Comparison of ENCODE assay signal across 26 cellular contexts in genomic region chr1:145758575-145758974, GRCh38. TPM values are rescaled to one million over a fixed set of nuclear protein-coding genes. Genes with fewer than 3 reads are reported as not detected.
"Had no signal": no experiment of that assay in that cellular context is flagged by ENCODE, and none has a peak within 500 bp of the region (broad histone marks: within the 10 kb centered on the region; RNA-seq: fewer than 3 reads in every experiment).

No MANE protein-coding gene starts in this region.

- H3K9me3 ChIP-seq: Peyer's patch had no signal

- H3K27me3 ChIP-seq: Peyer's patch, SJCRH30 had no signal

- H3K4me2 ChIP-seq: KMS-11, PC-9 had no signal

- H3K4me1 ChIP-seq: Peyer's patch, SJCRH30 had no signal

- H3K4me3 ChIP-seq: K562, PC-9, Peyer's patch, SJCRH30, SK-N-MC had no signal

- H3K9ac ChIP-seq: KMS-11 had no signal

- H2AFZ ChIP-seq: PC-9 had no signal

- ATAC-seq: K562, Right ventricle myocardium inferior had no signal

- FAIRE-seq: HTR-8/SVneo, K562 had no signal

- DNase-seq: Kasumi-1, MM.1S, NCI-H1092 treated with DMSO at 0.1 percent for 48 hours, NCI-H1417, NCI-H1436 treated with DMSO at 0.1 percent for 48 hours, NCI-H1694, NCI-H187 treated with DMSO at 0.1 percent for 48 hours, NCI-H2029 treated with DMSO at 0.1 percent for 48 hours, NCI-H2171 treated with DMSO at 0.1 percent for 48 hours, NCI-H345, NCI-H524, NCI-H526 treated with DMSO at 0.1 percent for 48 hours, NCI-H748 treated with DMSO at 0.1 percent for 48 hours, PC-9, Peyer's patch, SHP77 treated with DMSO at 0.1 percent for 48 hours, SJCRH30 had no signal

- H3K27ac ChIP-seq: HL-60, KMS-11, PC-9, Peyer's patch, SJCRH30, SK-N-MC had no signal

RNA-seq across cellular contexts. Expression of gene CD160, which starts 39.3 kb away (rescaled TPM):
- total RNA-seq: K562, M059J, NCI-H460, PC-9, Right ventricle myocardium inferior, RPMI7951, SJCRH30 had no signal
